ENCODE assay signal across 31 cellular contexts in genomic region chr6:38136547-38136946, GRCh38.
DNase-seq lines count a peak whose midpoint lies in the region; ATAC-seq and TF ChIP-seq lines count a peak whose summit lies in the region.
"Had no signal": no experiment of that assay in that cellular context is flagged by ENCODE, and none has a peak within 500 bp of the region (broad histone marks: within the 10 kb centered on the region; RNA-seq: fewer than 3 reads in every experiment).

No MANE protein-coding gene starts in this region.

- no peak overlapping the region for H2AK5ac ChIP-seq in mesenchymal stem cell (ENCODE audit: low read length, severe bottlenecking)

- no peaks in the 10 kb centered on the region for H3K27me3 Mint-ChIP-seq in brain
- H3K27me3 Mint-ChIP-seq: activated naive CD8-positive, alpha-beta T cell treated with anti-CD3 and anti-CD28 coated beads for 36 hours; CD4-positive, alpha-beta memory T cell; dendritic cell treated with granulocyte-macrophage colony-stimulating factor and Interleukin-4, amounts not matched to agents 40 ng/mL and 50 ng/mL, for 4 days; naive thymus-derived CD4-positive, alpha-beta T cell had no signal

- H3K4me2 ChIP-seq in mesenchymal stem cell (ENCODE audit: low read length, poor library complexity, severe bottlenecking) = no peak overlapping the region

- no peak overlapping the region for H3K4ac ChIP-seq in mesenchymal stem cell (ENCODE audit: low read depth in 1 of 2, low read length in 2 of 2)

- peaks cover 54% of the 10 kb centered on the region for H3K4me1 Mint-ChIP-seq in brain

- no peak overlapping the region for H2BK12ac ChIP-seq in mesenchymal stem cell (ENCODE audit: low read length in 2 of 2)

- H2BK15ac ChIP-seq in mesenchymal stem cell (ENCODE audit: low read depth, poor library complexity, severe bottlenecking) = no peak overlapping the region

- no peak overlapping the region for H2BK120ac ChIP-seq in mesenchymal stem cell (ENCODE audit: low read depth, low read length)

- H2AFZ ChIP-seq in mesenchymal stem cell (ENCODE audit: low read depth, low read length) = no peak overlapping the region

- H3K9me3 ChIP-seq in mesenchymal stem cell (ENCODE audit: control insufficient read depth, low read length) = no peaks in the 10 kb centered on the region
- H3K9me3 ChIP-seq: ascending aorta, HAP-1, upper lobe of left lung had no signal

- H3K9me3 Mint-ChIP-seq in brain = peaks cover 0 to 3% (median 0%) of the 10 kb centered on the region in 5 experiments
- H3K9me3 Mint-ChIP-seq: activated naive CD8-positive, alpha-beta T cell treated with anti-CD3 and anti-CD28 coated beads for 36 hours; dendritic cell treated with granulocyte-macrophage colony-stimulating factor and Interleukin-4, amounts not matched to agents 40 ng/mL and 50 ng/mL, for 4 days; naive thymus-derived CD4-positive, alpha-beta T cell; T-helper 1 cell treated with Interleukin-12 subunit alpha and Interleukin-12 subunit beta and Interleukin-4 antibody, amounts not matched to agents 30 μg/mL and 1 μg/mL, for 36 hours had no signal

- H3K9ac ChIP-seq in mesenchymal stem cell (ENCODE audit: low read length) = no peak overlapping the region

- peaks cover 11 to 33% of the 10 kb centered on the region in 2 experiments for H3K36me3 ChIP-seq in mesenchymal stem cell (ENCODE audit: control insufficient read depth in 1 of 2, insufficient read depth in 2 of 2, low read depth in 1 of 2, low read length in 2 of 2)
- H3K36me3 ChIP-seq: ascending aorta, HAP-1, upper lobe of left lung had no signal

- no peak overlapping the region for H4K91ac ChIP-seq in mesenchymal stem cell (ENCODE audit: low read length)

- no peak overlapping the region for H3K4me3 Mint-ChIP-seq in brain
- H3K4me3 Mint-ChIP-seq: activated CD8-positive, alpha-beta T cell treated with anti-CD3 and anti-CD28 coated beads, Interleukin-2, amount 10 ng/mL, durations not matched to agents 7 days and 5 days; activated naive CD8-positive, alpha-beta T cell treated with anti-CD3 and anti-CD28 coated beads for 36 hours; CD4-positive, alpha-beta memory T cell; dendritic cell treated with granulocyte-macrophage colony-stimulating factor and Interleukin-4, amounts not matched to agents 40 ng/mL and 50 ng/mL, for 4 days; naive thymus-derived CD4-positive, alpha-beta T cell; T-helper 1 cell treated with Interleukin-12 subunit alpha and Interleukin-12 subunit beta and Interleukin-4 antibody, amounts not matched to agents 30 μg/mL and 1 μg/mL, for 36 hours had no signal

- H3K27me3 ChIP-seq in mesenchymal stem cell (ENCODE audit: control insufficient read depth in 1 of 2, insufficient read depth in 1 of 2, low read length in 2 of 2) = no peaks in the 10 kb centered on the region
- H3K27me3 ChIP-seq: ascending aorta, upper lobe of left lung had no signal

- peaks cover 65% of the 10 kb centered on the region for H3K79me1 ChIP-seq in mesenchymal stem cell (replicated peaks; ENCODE audit: low read length, poor library complexity, severe bottlenecking)

- H3K4me3 ChIP-seq in mesenchymal stem cell (ENCODE audit: insufficient read depth in 1 of 2, low read depth in 1 of 2, low read length in 2 of 2) = no peak overlapping the region
- H3K4me3 ChIP-seq: ascending aorta, HAP-1, upper lobe of left lung had no signal

- peak overlapping the region in 3 of 5 experiments; percentile 35 to 74 (median 59) for H3K27ac Mint-ChIP-seq in brain
- H3K27ac Mint-ChIP-seq: activated CD8-positive, alpha-beta T cell treated with anti-CD3 and anti-CD28 coated beads, Interleukin-2, amount 10 ng/mL, durations not matched to agents 7 days and 5 days; activated naive CD8-positive, alpha-beta T cell treated with anti-CD3 and anti-CD28 coated beads for 36 hours; dendritic cell treated with granulocyte-macrophage colony-stimulating factor and Interleukin-4, amounts not matched to agents 40 ng/mL and 50 ng/mL, for 4 days; T-helper 1 cell treated with Interleukin-12 subunit alpha and Interleukin-12 subunit beta and Interleukin-4 antibody, amounts not matched to agents 30 μg/mL and 1 μg/mL, for 36 hours had no signal

- no peak overlapping the region for H3K27ac ChIP-seq in mesenchymal stem cell (ENCODE audit: low read length, poor library complexity, severe bottlenecking)
- H3K27ac ChIP-seq: ascending aorta, upper lobe of left lung had no signal

- 84% methylated on average over 4 of the region's 4 CpGs for WGBS in mesenchymal stem cell

- H4K8ac ChIP-seq in mesenchymal stem cell (ENCODE audit: low read length) = no peak overlapping the region

- ATAC-seq in HG03521 (IDR thresholded peaks at IDR 0.05; ENCODE audit: unreplicated experiment) = no peak
- ATAC-seq: activated CD8-positive, alpha-beta T cell treated with anti-CD3 and anti-CD28 coated beads, Interleukin-2, amount 10 ng/mL, durations not matched to agents 7 days and 5 days; left ventricle myocardium superior; naive thymus-derived CD4-positive, alpha-beta T cell had no signal

- DNase-seq in EL = peak; percentile 11
- DNase-seq in HT1080 (ENCODE audit: low read depth) = peak; percentile 8
- peak; percentile 24 for DNase-seq in iris pigment epithelial cell (ENCODE audit: low read depth)
- DNase-seq in activated CD8-positive, alpha-beta memory T cell treated with anti-CD3 and anti-CD28 coated beads for 24 hours = no peak
- no peak for DNase-seq in mesenchymal stem cell
- no peak for DNase-seq in stimulated activated CD4-positive, alpha-beta T cell treated with anti-CD3 and anti-CD28 coated beads, Interleukin-12 subunit alpha, Interleukin-12 subunit beta, amount 100 ng/mL, for 4 hours
- DNase-seq: activated CD8-positive, alpha-beta T cell treated with anti-CD3 and anti-CD28 coated beads, Interleukin-2, amount 10 ng/mL, durations not matched to agents 7 days and 5 days; activated effector memory CD4-positive, alpha-beta T cell treated with anti-CD3 and anti-CD28 coated beads, Interleukin-2, amount 50 U/mL, for 16 hours; activated naive CD8-positive, alpha-beta T cell treated with anti-CD3 and anti-CD28 coated beads for 36 hours; activated T-cell treated with anti-CD3 and anti-CD28 coated beads for 4 hours; caudate nucleus; CD4-positive, alpha-beta memory T cell; DMS 273 treated with DMSO at 0.1 percent for 48 hours; left ventricle myocardium superior; midbrain; naive thymus-derived CD4-positive, alpha-beta T cell; NCI-H1092; NCI-H2029; NCI-H345; NCI-H748 treated with DMSO at 0.1 percent for 48 hours; retina; RPMI8226; small intestine; stimulated activated CD4-positive, alpha-beta T cell treated with anti-CD3 and anti-CD28 coated beads, Interleukin-2, amount 100 ng/mL, for 24 hours; upper lobe of left lung had no signal

- H3K14ac ChIP-seq in mesenchymal stem cell (ENCODE audit: low read length in 2 of 2) = peak overlapping the region in 1 of 2 experiments; percentile 44

- H3K18ac ChIP-seq in mesenchymal stem cell (ENCODE audit: low read depth in 1 of 2, low read length in 2 of 2) = peak overlapping the region in 1 of 2 experiments; percentile 22

- no peak overlapping the region for H3K23ac ChIP-seq in mesenchymal stem cell (ENCODE audit: low read length in 2 of 2)

- H2BK5ac ChIP-seq in mesenchymal stem cell (ENCODE audit: low read depth, low read length, poor library complexity, severe bottlenecking) = no peak overlapping the region

- H3K36me3 Mint-ChIP-seq in brain = peaks cover 41% of the 10 kb centered on the region

- TF ChIP-seq CTCF in brain (conservative IDR thresholded peaks at IDR 0.05) = no peak

- H3K4me1 ChIP-seq in mesenchymal stem cell (ENCODE audit: control insufficient read depth, insufficient read depth, low read depth, low read length) = peaks cover 3% of the 10 kb centered on the region
- H3K4me1 ChIP-seq: ascending aorta, HAP-1 had no signal

Comparison
In these comparisons a context has a peak if more than half of its experiments do, and no peak if none do; other contexts are left out.
1. DNase-seq: peak in EL (single experiment), HT1080 (single experiment) and iris pigment epithelial cell (single experiment); none in activated CD8-positive, alpha-beta memory T cell treated with anti-CD3 and anti-CD28 coated beads for 24 hours (single experiment), mesenchymal stem cell (single experiment) and stimulated activated CD4-positive, alpha-beta T cell treated with anti-CD3 and anti-CD28 coated beads, Interleukin-12 subunit alpha, Interleukin-12 subunit beta, amount 100 ng/mL, for 4 hours (single experiment).